10 cellular contexts compared by ENCODE assay signal in the genomic region with DNA sequence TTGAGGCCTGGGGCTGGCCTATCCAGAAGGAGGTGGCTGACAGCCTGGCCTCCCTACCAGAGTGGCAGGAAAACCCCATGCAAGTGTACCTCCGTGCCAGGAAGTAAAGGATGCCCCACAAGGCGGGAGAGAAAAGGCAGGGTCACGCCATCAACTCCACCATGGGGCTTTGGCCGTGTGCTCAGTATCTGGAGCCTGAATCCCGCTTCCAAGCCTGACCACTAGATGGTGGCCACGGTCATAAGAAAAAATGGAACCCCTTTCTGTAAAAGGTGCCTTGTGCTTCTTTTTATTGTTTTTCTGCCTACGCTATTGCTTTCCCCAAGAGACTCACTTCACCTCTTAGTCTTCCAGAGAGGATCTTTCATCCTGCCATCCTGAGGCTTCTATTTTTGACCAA. TPM values are rescaled to one million over a fixed set of nuclear protein-coding genes. Genes with fewer than 3 reads are reported as not detected.
DNase-seq lines count a peak whose midpoint lies in the region; ATAC-seq, FAIRE-seq and TF ChIP-seq lines count a peak whose summit lies in the region.
"Not testable (repeated sequence)": the region's sequence is repeated elsewhere in the genome, so short reads cannot be mapped to it uniquely, and the experiment has no call there.
"Had no signal": no experiment of that assay in that cellular context is flagged by ENCODE, and none has a peak within 500 bp of the region (broad histone marks: within the 10 kb centered on the region; RNA-seq: fewer than 3 reads in every experiment).

No MANE protein-coding gene starts in this region.

- not testable (repeated sequence) for H3K9me3 ChIP-seq in K562 (replicated peaks; ENCODE audit: control insufficient read depth, insufficient read depth, low read depth, low read length)

- not testable (repeated sequence) for H3K4me3 Mint-ChIP-seq in naive thymus-derived CD8-positive, alpha-beta T cell

- WGBS in K562 (ENCODE audit: insufficient coverage, low coverage, missing lambda C conversion rate): no CpG with 5 or more reads among the region's 7 CpGs

- H2AFZ ChIP-seq in K562 (ENCODE audit: low read depth, low read length): not testable (repeated sequence)

- not testable (repeated sequence) for H3K4me1 ChIP-seq in K562 (replicated peaks in 1 of 2; ENCODE audit: control insufficient read depth in 2 of 2, insufficient read depth in 2 of 2, low read length in 2 of 2)

- not testable (repeated sequence) for H3K9me1 ChIP-seq in K562 (ENCODE audit: control insufficient read depth, insufficient read depth, low read length)

- TF ChIP-seq EP300 in K562 (IDR thresholded peaks at IDR 0.05; ENCODE audit: low read length): not testable (repeated sequence)

- not testable (repeated sequence) for TF ChIP-seq CTCF in K562 (IDR thresholded peaks at IDR 0.05 in 2 of 3, conservative IDR thresholded peaks at IDR 0.05 in 1 of 3; ENCODE audit: insufficient read depth in 2 of 3, low read depth in 1 of 3, low read length in 3 of 3)

- TF ChIP-seq POLR2A in K562 (conservative IDR thresholded peaks at IDR 0.05): not testable (repeated sequence)

- in situ Hi-C loops in K562 (cut with MboI): not testable (repeated sequence)

- not testable (repeated sequence) for H3K4me1 Mint-ChIP-seq in naive thymus-derived CD8-positive, alpha-beta T cell

- not testable (repeated sequence) for TF ChIP-seq RAD21 in K562 (CRISPR knock-in tag; conservative IDR thresholded peaks at IDR 0.05 in 1 of 2, IDR thresholded peaks at IDR 0.05 in 1 of 2)

- H3K27me3 Mint-ChIP-seq in naive thymus-derived CD8-positive, alpha-beta T cell: not testable (repeated sequence)

- CTCF ChIA-PET in K562 (lab: Yijun Ruan, JAX; ENCODE audit: low intra/inter-chr PET ratio): not testable (repeated sequence)

- H3K9me3 Mint-ChIP-seq in naive thymus-derived CD8-positive, alpha-beta T cell: not testable (repeated sequence)

- H3K27me3 ChIP-seq in K562 (ENCODE audit: control insufficient read depth in 2 of 2, insufficient read depth in 2 of 2, low read length in 2 of 2): not testable (repeated sequence)

- ATAC-seq in GM18907 (IDR thresholded peaks at IDR 0.05; ENCODE audit: unreplicated experiment) (peak; percentile 82), GM21515 (IDR thresholded peaks at IDR 0.05; ENCODE audit: unreplicated experiment) (peak; percentile 87), HG02763 (IDR thresholded peaks at IDR 0.05; ENCODE audit: unreplicated experiment) (peak; percentile 69), HG03103 (IDR thresholded peaks at IDR 0.05; ENCODE audit: low read depth, unreplicated experiment) (peak; percentile 92), HG03571 (IDR thresholded peaks at IDR 0.05; ENCODE audit: unreplicated experiment) (peak; percentile 69), K562 (peak; percentile 94)
- peak; percentile 25 to 37 for ATAC-seq in naive thymus-derived CD8-positive, alpha-beta T cell

- not testable (repeated sequence) for H3K27ac ChIP-seq in K562 (ENCODE audit: extremely low read depth, low read depth, low read length)

- not testable (repeated sequence) for H3K27ac Mint-ChIP-seq in naive thymus-derived CD8-positive, alpha-beta T cell

- not testable (repeated sequence) for H3K36me3 ChIP-seq in K562 (ENCODE audit: control insufficient read depth, insufficient read depth, low read length)

- H3K4me3 ChIP-seq in K562: not testable (repeated sequence)

- POLR2A ChIA-PET in K562 (lab: Yijun Ruan, JAX); naive thymus-derived CD8-positive, alpha-beta T cell (lab: Charles Lee): not testable (repeated sequence)

- intact Hi-C loops in K562 (cut with micrococcal nuclease): not testable (repeated sequence)

- H4K20me1 ChIP-seq in K562 (replicated peaks; ENCODE audit: control insufficient read depth, insufficient read depth, low read length): not testable (repeated sequence)

- FAIRE-seq in K562 (lab: Jason Lieb, UNC): not testable (repeated sequence)

- not testable (repeated sequence) for BruUV-seq in K562 (replicated peaks; lab: Mats Ljungman, UMichigan)

- H3K4me2 ChIP-seq in K562 (ENCODE audit: insufficient read depth, low read length): not testable (repeated sequence)

- not testable (repeated sequence) for H3K79me2 ChIP-seq in K562 (ENCODE audit: control insufficient read depth, insufficient read depth, low read length)

- H3K36me3 Mint-ChIP-seq in naive thymus-derived CD8-positive, alpha-beta T cell: peaks cover 0 to 27% (median 13%) of the 10 kb centered on the region in 3 donors

- H3K9ac ChIP-seq in K562 (ENCODE audit: insufficient read depth in 1 of 2, low read depth in 2 of 2, low read length in 2 of 2): not testable (repeated sequence)

- not testable (repeated sequence) for DNase-seq in K562 (ENCODE audit: extremely low read depth in 1 of 4, low spot score in 3 of 4); naive thymus-derived CD8-positive, alpha-beta T cell

RNA-seq across cellular contexts. Expression of a gene that starts 29.9 kb away (rescaled TPM):
- 0.53 and 4.0 TPM in 2 replicates for total RNA-seq in K562 (2011; cell fraction: chromatin; rRNA removed; ENCODE audit: low replicate concordance)
- 0.79 and 0.83 TPM in 2 replicates for total RNA-seq in K562 (2011; cell fraction: nucleolus; rRNA removed)
- total RNA-seq in K562 (2011; cell fraction: nucleoplasm; rRNA removed): 1.1 TPM in 1 of 2 replicates, not detected in the other
- total RNA-seq in K562 (2014; rRNA removed) (0.29 TPM in 1 of 2 replicates, not detected in the other), K562 (2014; rRNA removed; fragmentation: Illumina TruSeq; extraction: Trizol) (0.04 and 0.45 TPM in 2 replicates), K562 (2015; rRNA removed; fragmentation: Illumina TruSeq; extraction: Trizol) (not detected in 2 replicates), K562 (2021) (0.09 and 0.18 TPM in 2 replicates)
- polyA plus RNA-seq in K562 (2011; rRNA removed) (0.54 TPM in 1 of 2 replicates, not detected in the other), K562 (2014; fragmentation: Illumina TruSeq; extraction: Trizol) (0.04 TPM in 1 of 2 replicates, not detected in the other), K562 (2014; fragmentation: Nextera tagmentation; extraction: Ambion mirVana) (not detected), K562 (2014; rRNA removed) (0.21 TPM in 1 of 2 replicates, not detected in the other)
- 0.06 TPM in 1 of 2 replicates, not detected in the other for polyA plus RNA-seq in K562 (2011; cell fraction: cytosol; rRNA removed)
- 0.48 and 0.87 TPM in 2 replicates for polyA plus RNA-seq in K562 (2011; cell fraction: nucleus; rRNA removed)
- 0.04 TPM in 1 of 2 replicates, not detected in the other for polyA plus RNA-seq in K562 (2012)
- polyA minus RNA-seq in K562 (2011; rRNA and poly(A)+ RNA removed): 0.63 and 1.8 TPM in 2 replicates
- polyA minus RNA-seq in K562 (2011; cell fraction: cytosol; rRNA and poly(A)+ RNA removed): not detected in 2 replicates
- 0.54 and 2.9 TPM in 2 replicates for polyA minus RNA-seq in K562 (2011; cell fraction: nucleus; rRNA and poly(A)+ RNA removed)
- 1 to 10 TPM in 1 of 2 experiments, under 1 TPM in 1; 0.96 to 1.2 TPM for total RNA-seq in naive thymus-derived CD8-positive, alpha-beta T cell
- under 1 TPM in 1 of 3 donors, not detected in 2; 0.08 TPM for polyA plus RNA-seq in naive thymus-derived CD8-positive, alpha-beta T cell
- total RNA-seq: ascending aorta, H9 had no signal
- polyA plus RNA-seq: keratinocyte had no signal

Comparison
In these comparisons a context has a peak if more than half of its experiments do, and no peak if none do; other contexts are left out.
1. ATAC-seq: peak in every context shown above with its lines; median percentile 94 in K562; 92 in HG03103; 87 in GM21515; 82 in GM18907; 69 in HG02763; 69 in HG03571; 31 in naive thymus-derived CD8-positive, alpha-beta T cell.